Comparison of ENCODE assay signal across 8 cellular contexts in genomic region chr22:24146190-24146616, GRCh38. TPM values are rescaled to one million over a fixed set of nuclear protein-coding genes. Genes with fewer than 3 reads are reported as not detected.
DNase-seq lines count a peak whose midpoint lies in the region; ATAC-seq, FAIRE-seq and TF ChIP-seq lines count a peak whose summit lies in the region.

No MANE protein-coding gene starts in this region.

- peak overlapping the region; percentile 77 for H3K27ac Mint-ChIP-seq in activated CD4-positive, alpha-beta T cell treated with anti-CD3 and anti-CD28 coated beads, Interleukin-2, amount 10 ng/mL, durations not matched to agents 7 days and 5 days
- peak overlapping the region; percentile 93 for H3K27ac Mint-ChIP-seq in chondrocyte (ENCODE audit: unreplicated experiment)

- H3K4me1 Mint-ChIP-seq in activated CD4-positive, alpha-beta T cell treated with anti-CD3 and anti-CD28 coated beads, Interleukin-2, amount 10 ng/mL, durations not matched to agents 7 days and 5 days, result peaks cover 61% of the 10 kb centered on the region
- H3K4me1 Mint-ChIP-seq in chondrocyte (ENCODE audit: low read depth), result peaks cover 40% of the 10 kb centered on the region

- TF ChIP-seq POLR2A in tibial nerve (IDR thresholded peaks at IDR 0.05), result no peak

- peak in 1 of 2 donors; percentile 77 for TF ChIP-seq EP300 in tibial nerve (IDR thresholded peaks at IDR 0.05)

- WGBS in tibial nerve, 2 donors, result 18 to 23% methylated on average over 4 of the region's 4 CpGs

- no peak for FAIRE-seq in RCC 7860 (lab: Jason Lieb, UNC)

- H3K27me3 ChIP-seq in lower lobe of right lung (ENCODE audit: low read depth) (no peaks in the 10 kb centered on the region), tibial nerve (no peaks in the 10 kb centered on the region), MG63 (no peaks in the 10 kb centered on the region)

- H3K4me3 ChIP-seq in lower lobe of right lung (no peak overlapping the region), tibial nerve (no peak overlapping the region), MG63 (no peak overlapping the region)

- intact Hi-C loops in lower lobe of right lung (cut with DNase I), result no loop called here

- peaks cover 13% of the 10 kb centered on the region for H3K36me3 Mint-ChIP-seq in activated CD4-positive, alpha-beta T cell treated with anti-CD3 and anti-CD28 coated beads, Interleukin-2, amount 10 ng/mL, durations not matched to agents 7 days and 5 days (ENCODE audit: low read depth)
- H3K36me3 Mint-ChIP-seq in chondrocyte (ENCODE audit: low read depth), result no peaks in the 10 kb centered on the region

- DNase-seq in activated CD4-positive, alpha-beta T cell treated with anti-CD3 and anti-CD28 coated beads, Interleukin-2, amount 10 ng/mL, durations not matched to agents 7 days and 5 days, result peak; percentile 49
- no peak for DNase-seq in activated CD4-positive, alpha-beta T cell treated with anti-CD3 and anti-CD28 coated beads, Interleukin-2, amount 50 U/mL, for 1 hour
- DNase-seq in RCC 7860 (ENCODE audit: low spot score) (peak; percentile 5), chondrocyte (ENCODE audit: low spot score) (no peak), lower lobe of right lung (peak; percentile 88), tibial nerve (ENCODE audit: low spot score in 2 of 2) (peak in 1 of 2 donors; percentile 36), MG63 (no peak)

- H3K4me3 Mint-ChIP-seq in activated CD4-positive, alpha-beta T cell treated with anti-CD3 and anti-CD28 coated beads, Interleukin-2, amount 10 ng/mL, durations not matched to agents 7 days and 5 days, result peak overlapping the region; percentile 23
- H3K4me3 Mint-ChIP-seq in chondrocyte (ENCODE audit: unreplicated experiment), result no peak overlapping the region

- H3K27ac ChIP-seq in lower lobe of right lung (peak overlapping the region; percentile 80), tibial nerve (peak overlapping the region in 3 of 4 donors; percentile 72 to 77 (median 77))

- H3K27me3 Mint-ChIP-seq in activated CD4-positive, alpha-beta T cell treated with anti-CD3 and anti-CD28 coated beads, Interleukin-2, amount 10 ng/mL, durations not matched to agents 7 days and 5 days, result no peaks in the 10 kb centered on the region
- H3K27me3 Mint-ChIP-seq in chondrocyte (ENCODE audit: low read depth), result no peaks in the 10 kb centered on the region

- CTCF ChIA-PET in activated CD4-positive, alpha-beta T cell treated with anti-CD3 and anti-CD28 coated beads, Interleukin-2, amount 10 ng/mL, durations not matched to agents 7 days and 5 days (lab: Charles Lee), result interaction anchor here (0.5 to 4.6 kb wide), 2 partner anchors 11 to 130 kb away, joined by 4 to 30 read pairs; no protein-coding TSS in a partner anchor

- no peaks in the 10 kb centered on the region for H3K36me3 ChIP-seq in lower lobe of right lung
- peaks cover 0 to 11% (median 0%) of the 10 kb centered on the region in 3 donors for H3K36me3 ChIP-seq in tibial nerve
- H3K36me3 ChIP-seq in MG63, result no peaks in the 10 kb centered on the region; the same call in none of the 2 replicates

- POLR2A ChIA-PET in activated CD4-positive, alpha-beta T cell treated with anti-CD3 and anti-CD28 coated beads, Interleukin-2, amount 10 ng/mL, durations not matched to agents 7 days and 5 days (lab: Charles Lee), result no interaction called here

- TF ChIP-seq CTCF in chondrocyte (IDR thresholded peaks at IDR 0.05) (no peak), lower lobe of right lung (IDR thresholded peaks at IDR 0.05) (no peak), tibial nerve (IDR thresholded peaks at IDR 0.05) (no peak)

- peak; percentile 70 for ATAC-seq in HG03135 (IDR thresholded peaks at IDR 0.05; ENCODE audit: unreplicated experiment)
- ATAC-seq in lower lobe of right lung, result peak; percentile 90 to 91

- H3K9me3 Mint-ChIP-seq in activated CD4-positive, alpha-beta T cell treated with anti-CD3 and anti-CD28 coated beads, Interleukin-2, amount 10 ng/mL, durations not matched to agents 7 days and 5 days, result no peaks in the 10 kb centered on the region
- no peaks in the 10 kb centered on the region for H3K9me3 Mint-ChIP-seq in chondrocyte (ENCODE audit: low read depth)

- H3K9me3 ChIP-seq in lower lobe of right lung, result no peaks in the 10 kb centered on the region
- no peaks in the 10 kb centered on the region for H3K9me3 ChIP-seq in tibial nerve
- H3K9me3 ChIP-seq in MG63, result no peaks in the 10 kb centered on the region

- H3K4me1 ChIP-seq in lower lobe of right lung (peaks cover 82% of the 10 kb centered on the region), tibial nerve (peaks cover 4 to 82% (median 54%) of the 10 kb centered on the region in 4 donors)

RNA-seq across cellular contexts. Expression of gene SUSD2, which starts 35.1 kb away (rescaled TPM):
- 1 to 10 TPM; 1.0 to 1.1 TPM for total RNA-seq in activated CD4-positive, alpha-beta T cell treated with anti-CD3 and anti-CD28 coated beads, Interleukin-2, amount 10 ng/mL, durations not matched to agents 7 days and 5 days
- 0.34 to 1.00 TPM (median 0.65 TPM) in 3 replicates for total RNA-seq in chondrocyte
- total RNA-seq in lower lobe of right lung, result 200 TPM
- total RNA-seq in tibial nerve, result 1 to 10 TPM; 9.0 to 9.6 (median 9.4) TPM
- total RNA-seq in MG63 (2014; rRNA removed; shearing (Covaris generic); ENCODE audit: low replicate concordance), result 0.20 TPM in 1 of 2 replicates, not detected in the other

Comparison
In these comparisons a context has a peak if more than half of its experiments do, and no peak if none do; other contexts are left out.
1. DNase-seq: peak in activated CD4-positive, alpha-beta T cell treated with anti-CD3 and anti-CD28 coated beads, Interleukin-2, amount 10 ng/mL, durations not matched to agents 7 days and 5 days (single experiment), RCC 7860 (single experiment) and lower lobe of right lung (single experiment); none in activated CD4-positive, alpha-beta T cell treated with anti-CD3 and anti-CD28 coated beads, Interleukin-2, amount 50 U/mL, for 1 hour (single experiment), chondrocyte (single experiment) and MG63 (single experiment).
2. RNA of gene SUSD2, which starts 35.1 kb away (total RNA-seq): 200 TPM in lower lobe of right lung (single experiment); 9.0 to 9.6 TPM in tibial nerve, 1.0 to 1.1 TPM in activated CD4-positive, alpha-beta T cell treated with anti-CD3 and anti-CD28 coated beads, Interleukin-2, amount 10 ng/mL, durations not matched to agents 7 days and 5 days, 0.34 to 1.00 TPM in chondrocyte and 0.20 TPM in MG63; every median in the first group is over 10 times any median in the second.